27 cellular contexts compared by ENCODE assay signal in the genomic region with DNA sequence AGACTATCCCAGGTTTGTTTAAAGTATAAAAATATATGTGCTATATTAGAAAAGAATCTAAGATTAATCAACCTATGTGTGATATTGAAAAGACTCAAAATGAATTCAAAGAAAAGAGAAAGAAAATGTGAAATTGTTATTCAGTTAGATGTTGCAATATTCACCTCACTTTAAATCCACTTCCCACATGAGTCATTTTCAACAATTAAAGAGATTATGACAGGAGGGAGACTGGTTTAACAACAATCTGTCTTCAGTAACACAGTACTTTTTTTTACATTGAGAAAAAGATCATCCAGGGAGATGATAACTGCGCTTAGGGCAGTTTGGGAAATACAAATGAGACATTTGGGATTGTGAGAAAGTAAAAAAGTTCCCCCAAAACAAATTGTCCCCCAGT.
DNase-seq lines count a peak whose midpoint lies in the region; ATAC-seq and TF ChIP-seq lines count a peak whose summit lies in the region.
"Had no signal": no experiment of that assay in that cellular context is flagged by ENCODE, and none has a peak within 500 bp of the region (broad histone marks: within the 10 kb centered on the region; RNA-seq: fewer than 3 reads in every experiment).

No MANE protein-coding gene starts in this region.

- H3K4me3 ChIP-seq in epithelial cell of esophagus (ENCODE audit: low read length) = no peak overlapping the region
- H3K4me3 ChIP-seq: A549, gastroesophageal sphincter, GM12878, mucosa of descending colon, PC-9, SK-N-MC, upper lobe of right lung had no signal

- H3K9me3 Mint-ChIP-seq in mesothelial cell of epicardium = peaks cover 16% of the 10 kb centered on the region
- peaks cover 20% of the 10 kb centered on the region for H3K9me3 Mint-ChIP-seq in natural killer cell treated with Interleukin-12 subunit alpha and Interleukin-12 subunit beta and Interleukin-15 and Interleukin-18, amount 100 ng/mL, for 72 hours
- H3K9me3 Mint-ChIP-seq: activated CD4-positive, alpha-beta T cell treated with anti-CD3 and anti-CD28 coated beads, Interleukin-2, amount 10 ng/mL, durations not matched to agents 24 days and 14 days; endodermal cell had no signal

- no peaks in the 10 kb centered on the region for H3K27me3 Mint-ChIP-seq in mesothelial cell of epicardium (ENCODE audit: low read depth)
- no peaks in the 10 kb centered on the region for H3K27me3 Mint-ChIP-seq in natural killer cell treated with Interleukin-12 subunit alpha and Interleukin-12 subunit beta and Interleukin-15 and Interleukin-18, amount 100 ng/mL, for 72 hours
- H3K27me3 Mint-ChIP-seq: activated CD4-positive, alpha-beta T cell treated with anti-CD3 and anti-CD28 coated beads, Interleukin-2, amount 10 ng/mL, durations not matched to agents 24 days and 14 days; CD8-positive, alpha-beta memory T cell; stimulated activated naive CD8-positive, alpha-beta T cell treated with anti-CD3 and anti-CD28 coated beads, Interleukin-15, amount 100 ng/mL, for 72 hours had no signal

- no peaks in the 10 kb centered on the region for H3K36me3 Mint-ChIP-seq in mesothelial cell of epicardium
- peaks cover 4% of the 10 kb centered on the region for H3K36me3 Mint-ChIP-seq in natural killer cell treated with Interleukin-12 subunit alpha and Interleukin-12 subunit beta and Interleukin-15 and Interleukin-18, amount 100 ng/mL, for 72 hours
- H3K36me3 Mint-ChIP-seq: CD8-positive, alpha-beta memory T cell had no signal

- H3K4me3 Mint-ChIP-seq in mesothelial cell of epicardium = no peak overlapping the region
- no peak overlapping the region for H3K4me3 Mint-ChIP-seq in natural killer cell treated with Interleukin-12 subunit alpha and Interleukin-12 subunit beta and Interleukin-15 and Interleukin-18, amount 100 ng/mL, for 72 hours
- H3K4me3 Mint-ChIP-seq: activated CD4-positive, alpha-beta T cell treated with anti-CD3 and anti-CD28 coated beads, Interleukin-2, amount 10 ng/mL, durations not matched to agents 24 days and 14 days; CD8-positive, alpha-beta memory T cell; endodermal cell; stimulated activated naive CD8-positive, alpha-beta T cell treated with anti-CD3 and anti-CD28 coated beads, Interleukin-15, amount 100 ng/mL, for 72 hours had no signal

- H3K27ac Mint-ChIP-seq in mesothelial cell of epicardium = no peak overlapping the region
- H3K27ac Mint-ChIP-seq in natural killer cell treated with Interleukin-12 subunit alpha and Interleukin-12 subunit beta and Interleukin-15 and Interleukin-18, amount 100 ng/mL, for 72 hours = no peak overlapping the region
- H3K27ac Mint-ChIP-seq: activated CD4-positive, alpha-beta T cell treated with anti-CD3 and anti-CD28 coated beads, Interleukin-2, amount 10 ng/mL, durations not matched to agents 24 days and 14 days; CD8-positive, alpha-beta memory T cell; endodermal cell; stimulated activated naive CD8-positive, alpha-beta T cell treated with anti-CD3 and anti-CD28 coated beads, Interleukin-15, amount 100 ng/mL, for 72 hours had no signal

- no peak for ATAC-seq in natural killer cell treated with Interleukin-12 subunit alpha and Interleukin-12 subunit beta and Interleukin-15 and Interleukin-18, amount 100 ng/mL, for 72 hours
- ATAC-seq: A549; gastroesophageal sphincter; GM12878; left lobe of liver; mucosa of descending colon; sciatic nerve; stimulated activated naive CD8-positive, alpha-beta T cell treated with anti-CD3 and anti-CD28 coated beads, Interleukin-15, amount 100 ng/mL, for 72 hours; upper lobe of right lung had no signal

- DNase-seq in SIG-M5 treated with dmso at 0.1 percent for 504 hours (lab: John Stamatoyannopoulos, UW; ENCODE audit: unreplicated experiment) (peak; percentile 34), SIG-M5 (lab: John Stamatoyannopoulos, UW) (no peak), NOMO-1 treated with DMSO at 0.1 percent for 48 hours (lab: John Stamatoyannopoulos, UW; ENCODE audit: unreplicated experiment) (peak; percentile 80), epithelial cell of esophagus (ENCODE audit: low read depth) (peak; percentile 87), mesothelial cell of epicardium (ENCODE audit: low spot score in 2 of 2, unreplicated experiment in 2 of 2) (no peak), AG08395 (ENCODE audit: low spot score) (no peak), AG08396 (ENCODE audit: low spot score) (no peak)
- no peak for DNase-seq in natural killer cell treated with Interleukin-12 subunit alpha and Interleukin-12 subunit beta and Interleukin-15 and Interleukin-18, amount 100 ng/mL, for 72 hours (ENCODE audit: low spot score)
- DNase-seq: activated CD4-positive, alpha-beta T cell treated with anti-CD3 and anti-CD28 coated beads, Interleukin-2, amount 10 ng/mL, durations not matched to agents 24 days and 14 days; activated CD8-positive, alpha-beta memory T cell treated with anti-CD3 and anti-CD28 coated beads, Interleukin-2, amount 50 U/mL, for 4 hours; activated gamma-delta T cell treated with Interleukin-2 at 50 U/mL for 16 hours; aorta; CD8-positive, alpha-beta memory T cell; endodermal cell; KBM-7; mucosa of descending colon; nucleus accumbens; stimulated activated CD4-positive, alpha-beta T cell treated with anti-CD3 and anti-CD28 coated beads, Interleukin-1b, Interleukin-23, amount 100 ng/mL, for 48 hours; stimulated activated naive CD8-positive, alpha-beta T cell treated with anti-CD3 and anti-CD28 coated beads, Interleukin-15, amount 100 ng/mL, for 72 hours; upper lobe of right lung had no signal

- H3K4me1 Mint-ChIP-seq in mesothelial cell of epicardium = peaks cover 5% of the 10 kb centered on the region
- no peaks in the 10 kb centered on the region for H3K4me1 Mint-ChIP-seq in natural killer cell treated with Interleukin-12 subunit alpha and Interleukin-12 subunit beta and Interleukin-15 and Interleukin-18, amount 100 ng/mL, for 72 hours (ENCODE audit: low read depth in 2 of 2)
- H3K4me1 Mint-ChIP-seq: activated CD4-positive, alpha-beta T cell treated with anti-CD3 and anti-CD28 coated beads, Interleukin-2, amount 10 ng/mL, durations not matched to agents 24 days and 14 days; CD8-positive, alpha-beta memory T cell; endodermal cell; stimulated activated naive CD8-positive, alpha-beta T cell treated with anti-CD3 and anti-CD28 coated beads, Interleukin-15, amount 100 ng/mL, for 72 hours had no signal

- TF ChIP-seq CTCF in epithelial cell of esophagus (IDR thresholded peaks at IDR 0.05; ENCODE audit: insufficient read depth, low read depth, low read length, missing control alignments) (no peak), mesothelial cell of epicardium (IDR thresholded peaks at IDR 0.05; ENCODE audit: unreplicated experiment) (no peak)

Comparison
In these comparisons a context has a peak if more than half of its experiments do, and no peak if none do; other contexts are left out.
1. DNase-seq: peak in SIG-M5 treated with dmso at 0.1 percent for 504 hours (single experiment), NOMO-1 treated with DMSO at 0.1 percent for 48 hours (single experiment) and epithelial cell of esophagus (single experiment); none in SIG-M5 (single experiment), mesothelial cell of epicardium (0 of 2), AG08395 (single experiment), AG08396 (single experiment) and natural killer cell treated with Interleukin-12 subunit alpha and Interleukin-12 subunit beta and Interleukin-15 and Interleukin-18, amount 100 ng/mL, for 72 hours (single experiment).